1 cellular context compared by ENCODE assay signal in genomic region chr5:68286612-68286912, GRCh38.
TF ChIP-seq lines count a peak whose summit lies in the region.

No MANE protein-coding gene starts in this region.

TF ChIP-seq in K562, 482 proteins besides CTCF, POLR2A, EP300 and RAD21:
- TF ChIP-seq TFAP4 (CRISPR knock-in tag; IDR thresholded peaks at IDR 0.05; ENCODE audit: borderline replicate concordance) (no peak), CHAMP1 (IDR thresholded peaks at IDR 0.05) (0 out of 2 replicates have a peak, but pooled peaks have one; percentile 1), ZNF518B (CRISPR knock-in tag; IDR thresholded peaks at IDR 0.05) (no peak), ATF2 (CRISPR knock-in tag; IDR thresholded peaks at IDR 0.05) (no peak), DEAF1 (CRISPR knock-in tag; IDR thresholded peaks at IDR 0.05) (peak; percentile 0; the same call in 1 of the 2 replicates)
- TF ChIP-seq, protein P1, sequence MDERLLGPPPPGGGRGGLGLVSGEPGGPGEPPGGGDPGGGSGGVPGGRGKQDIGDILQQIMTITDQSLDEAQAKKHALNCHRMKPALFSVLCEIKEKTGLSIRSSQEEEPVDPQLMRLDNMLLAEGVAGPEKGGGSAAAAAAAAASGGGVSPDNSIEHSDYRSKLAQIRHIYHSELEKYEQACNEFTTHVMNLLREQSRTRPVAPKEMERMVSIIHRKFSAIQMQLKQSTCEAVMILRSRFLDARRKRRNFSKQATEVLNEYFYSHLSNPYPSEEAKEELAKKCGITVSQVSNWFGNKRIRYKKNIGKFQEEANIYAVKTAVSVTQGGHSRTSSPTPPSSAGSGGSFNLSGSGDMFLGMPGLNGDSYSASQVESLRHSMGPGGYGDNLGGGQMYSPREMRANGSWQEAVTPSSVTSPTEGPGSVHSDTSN (CRISPR knock-in tag; IDR thresholded peaks at IDR 0.05; ENCODE audit: low read depth): no peak
- TF ChIP-seq, protein P1 (tag; conservative IDR thresholded peaks at IDR 0.05; ENCODE audit: low read depth): no peak
